8 cellular contexts compared by ENCODE assay signal in the genomic region with DNA sequence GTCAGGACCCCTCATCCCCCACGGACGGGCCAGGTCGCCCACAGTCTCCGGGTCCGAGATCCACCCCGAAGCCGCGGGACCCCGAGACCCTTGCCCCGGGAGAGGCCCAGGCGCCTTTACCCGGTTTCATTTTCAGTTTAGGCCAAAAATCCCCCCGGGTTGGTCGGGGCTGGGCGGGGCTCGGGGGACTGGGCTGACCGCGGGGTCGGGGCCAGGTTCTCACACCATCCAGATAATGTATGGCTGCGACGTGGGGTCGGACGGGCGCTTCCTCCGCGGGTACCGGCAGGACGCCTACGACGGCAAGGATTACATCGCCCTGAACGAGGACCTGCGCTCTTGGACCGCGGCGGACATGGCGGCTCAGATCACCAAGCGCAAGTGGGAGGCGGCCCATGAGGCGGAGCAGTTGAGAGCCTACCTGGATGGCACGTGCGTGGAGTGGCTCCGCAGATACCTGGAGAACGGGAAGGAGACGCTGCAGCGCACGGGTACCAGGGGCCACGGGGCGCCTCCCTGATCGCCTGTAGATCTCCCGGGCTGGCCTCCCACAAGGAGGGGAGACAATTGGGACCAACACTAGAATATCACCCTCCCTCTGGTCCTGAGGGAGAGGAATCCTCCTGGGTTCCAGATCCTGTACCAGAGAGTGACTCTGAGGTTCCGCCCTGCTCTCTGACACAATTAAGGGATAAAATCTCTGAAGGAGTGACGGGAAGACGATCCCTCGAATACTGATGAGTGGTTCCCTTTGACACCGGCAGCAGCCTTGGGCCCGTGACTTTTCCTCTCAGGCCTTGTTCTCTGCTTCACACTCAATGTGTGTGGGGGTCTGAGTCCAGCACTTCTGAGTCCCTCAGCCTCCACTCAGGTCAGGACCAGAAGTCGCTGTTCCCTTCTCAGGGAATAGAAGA. TPM values are rescaled to one million over a fixed set of nuclear protein-coding genes. Genes with fewer than 3 reads are reported as not detected.
A peak's percentile ranks its signal among the peaks of the same experiment; 100 is the strongest.
DNase-seq lines count a peak whose midpoint lies in the region; ATAC-seq and TF ChIP-seq lines count a peak whose summit lies in the region.

No MANE protein-coding gene starts in this region.

- H3K27ac ChIP-seq in hepatocyte: no peak overlapping the region
- no peak overlapping the region for H3K27ac ChIP-seq in smooth muscle cell (ENCODE audit: low read depth)

- TF ChIP-seq CTCF in hepatocyte (IDR thresholded peaks at IDR 0.05; ENCODE audit: poor library complexity): no peak
- no peak for TF ChIP-seq CTCF in smooth muscle cell (IDR thresholded peaks at IDR 0.05; ENCODE audit: borderline replicate concordance, insufficient read depth, poor library complexity, severe bottlenecking)

- H3K4me1 Mint-ChIP-seq in activated T-helper 2 cell treated with anti-CD3 and anti-CD28 coated beads, Interferon-gamma antibody, Interleukin-2, Interleukin-4, amounts not matched to agents 10 μg/mL and 5 μg/mL and 100 μg/mL, durations not matched to agents 14 hours and 24 hours and 36 hours (ENCODE audit: low read depth): peaks cover 39% of the 10 kb centered on the region

- peak overlapping the region; percentile 95 for H3K4me3 Mint-ChIP-seq in activated T-helper 2 cell treated with anti-CD3 and anti-CD28 coated beads, Interferon-gamma antibody, Interleukin-2, Interleukin-4, amounts not matched to agents 10 μg/mL and 5 μg/mL and 100 μg/mL, durations not matched to agents 14 hours and 24 hours and 36 hours (ENCODE audit: low read depth)

- H3K79me2 ChIP-seq in hepatocyte: no peaks in the 10 kb centered on the region
- no peaks in the 10 kb centered on the region for H3K79me2 ChIP-seq in smooth muscle cell (ENCODE audit: low read depth)

- WGBS in hepatocyte (ENCODE audit: low lambda C conversion rate, missing lambda C conversion rate): 43% methylated on average over 53 of the region's 58 CpGs
- WGBS in smooth muscle cell (ENCODE audit: low lambda C conversion rate): 54% methylated on average over 47 of the region's 58 CpGs

- no peaks in the 10 kb centered on the region for H3K9me2 ChIP-seq in hepatocyte (replicated peaks; ENCODE audit: insufficient read depth)

- peaks cover 61% of the 10 kb centered on the region for H3K36me3 Mint-ChIP-seq in activated T-helper 2 cell treated with anti-CD3 and anti-CD28 coated beads, Interferon-gamma antibody, Interleukin-2, Interleukin-4, amounts not matched to agents 10 μg/mL and 5 μg/mL and 100 μg/mL, durations not matched to agents 14 hours and 24 hours and 36 hours (ENCODE audit: low read depth)

- H3K36me3 ChIP-seq in hepatocyte (replicated peaks; ENCODE audit: insufficient read depth, low read depth) (no peaks in the 10 kb centered on the region), smooth muscle cell (ENCODE audit: low read depth) (no peaks in the 10 kb centered on the region)

- H3K27ac Mint-ChIP-seq in activated T-helper 2 cell treated with anti-CD3 and anti-CD28 coated beads, Interferon-gamma antibody, Interleukin-2, Interleukin-4, amounts not matched to agents 10 μg/mL and 5 μg/mL and 100 μg/mL, durations not matched to agents 14 hours and 24 hours and 36 hours: peak overlapping the region; percentile 85

- no peaks in the 10 kb centered on the region for H3F3A ChIP-seq in smooth muscle cell (ENCODE audit: low read depth)

- H4K20me1 ChIP-seq in hepatocyte (ENCODE audit: insufficient read depth, poor library complexity, severe bottlenecking): no peaks in the 10 kb centered on the region
- no peaks in the 10 kb centered on the region for H4K20me1 ChIP-seq in smooth muscle cell (ENCODE audit: low read depth)

- peak overlapping the region; percentile 61 for H2AFZ ChIP-seq in hepatocyte
- H2AFZ ChIP-seq in smooth muscle cell (ENCODE audit: low read depth): no peak overlapping the region

- intact Hi-C loops in activated T-helper 2 cell treated with anti-CD3 and anti-CD28 coated beads, Interferon-gamma antibody, Interleukin-2, Interleukin-4, amounts not matched to agents 10 μg/mL and 5 μg/mL and 100 μg/mL, durations not matched to agents 14 hours and 24 hours and 36 hours (cut with micrococcal nuclease): loop anchor here (2.0 kb wide), 1 partner anchor 17 kb away; no protein-coding TSS in a partner anchor

- H3K27me3 Mint-ChIP-seq in activated T-helper 2 cell treated with anti-CD3 and anti-CD28 coated beads, Interferon-gamma antibody, Interleukin-2, Interleukin-4, amounts not matched to agents 10 μg/mL and 5 μg/mL and 100 μg/mL, durations not matched to agents 14 hours and 24 hours and 36 hours (ENCODE audit: low read depth): no peaks in the 10 kb centered on the region

- DNase-seq in COR-L47 (lab: John Stamatoyannopoulos, UW): peak; percentile 38
- no peak for DNase-seq in activated T-helper 2 cell treated with anti-CD3 and anti-CD28 coated beads, Interferon-gamma antibody, Interleukin-2, Interleukin-4, amounts not matched to agents 10 μg/mL and 5 μg/mL and 100 μg/mL, durations not matched to agents 14 hours and 24 hours and 36 hours (ENCODE audit: low spot score)
- no peak for DNase-seq in hepatocyte (ENCODE audit: low spot score)
- DNase-seq in smooth muscle cell (lab: John Stamatoyannopoulos, UW; ENCODE audit: unreplicated experiment): no peak
- DNase-seq in NCI-H345 treated with DMSO at 0.1 percent for 48 hours (lab: John Stamatoyannopoulos, UW; ENCODE audit: unreplicated experiment): no peak

- H3K9me3 Mint-ChIP-seq in activated T-helper 2 cell treated with anti-CD3 and anti-CD28 coated beads, Interferon-gamma antibody, Interleukin-2, Interleukin-4, amounts not matched to agents 10 μg/mL and 5 μg/mL and 100 μg/mL, durations not matched to agents 14 hours and 24 hours and 36 hours: no peaks in the 10 kb centered on the region

- peak overlapping the region; percentile 77 for H3K4me2 ChIP-seq in hepatocyte
- peak overlapping the region; percentile 90 for H3K4me2 ChIP-seq in smooth muscle cell

- H3K27me3 ChIP-seq in hepatocyte: no peaks in the 10 kb centered on the region
- H3K27me3 ChIP-seq in smooth muscle cell (ENCODE audit: low read depth): no peaks in the 10 kb centered on the region

- ATAC-seq in HG03025 (IDR thresholded peaks at IDR 0.05; ENCODE audit: low FRiP score, unreplicated experiment): peak; percentile 3
- ATAC-seq in GM21786 (IDR thresholded peaks at IDR 0.05; ENCODE audit: unreplicated experiment): no peak
- no peak for ATAC-seq in GM21576 (IDR thresholded peaks at IDR 0.05; ENCODE audit: unreplicated experiment)

- H3K4me3 ChIP-seq in hepatocyte (peak overlapping the region; percentile 63), smooth muscle cell (peak overlapping the region; percentile 60)

- H3K9me3 ChIP-seq in hepatocyte (ENCODE audit: low read depth): no peaks in the 10 kb centered on the region
- H3K9me3 ChIP-seq in smooth muscle cell (replicated peaks; ENCODE audit: low read depth): no peaks in the 10 kb centered on the region

- H3K4me1 ChIP-seq in hepatocyte (ENCODE audit: insufficient read depth) (no peaks in the 10 kb centered on the region), smooth muscle cell (ENCODE audit: low read depth) (no peaks in the 10 kb centered on the region)

- H3K9ac ChIP-seq in smooth muscle cell (ENCODE audit: low read depth): peak overlapping the region; percentile 93

RNA-seq across cellular contexts. Expression of a gene that starts 1.0 kb away (rescaled TPM):
- total RNA-seq in activated T-helper 2 cell treated with anti-CD3 and anti-CD28 coated beads, Interferon-gamma antibody, Interleukin-2, Interleukin-4, amounts not matched to agents 10 μg/mL and 5 μg/mL and 100 μg/mL, durations not matched to agents 14 hours and 24 hours and 36 hours: 1,569 and 1,592 TPM in 2 replicates
- total RNA-seq in hepatocyte: 293 and 339 TPM in 2 replicates
- polyA plus RNA-seq in hepatocyte: 349 and 350 TPM in 2 replicates
- 287 and 310 TPM in 2 replicates for total RNA-seq in smooth muscle cell
- polyA plus RNA-seq in smooth muscle cell: 489 and 558 TPM in 2 replicates
